ENCODE assay signal across 11 cellular contexts in the genomic region with DNA sequence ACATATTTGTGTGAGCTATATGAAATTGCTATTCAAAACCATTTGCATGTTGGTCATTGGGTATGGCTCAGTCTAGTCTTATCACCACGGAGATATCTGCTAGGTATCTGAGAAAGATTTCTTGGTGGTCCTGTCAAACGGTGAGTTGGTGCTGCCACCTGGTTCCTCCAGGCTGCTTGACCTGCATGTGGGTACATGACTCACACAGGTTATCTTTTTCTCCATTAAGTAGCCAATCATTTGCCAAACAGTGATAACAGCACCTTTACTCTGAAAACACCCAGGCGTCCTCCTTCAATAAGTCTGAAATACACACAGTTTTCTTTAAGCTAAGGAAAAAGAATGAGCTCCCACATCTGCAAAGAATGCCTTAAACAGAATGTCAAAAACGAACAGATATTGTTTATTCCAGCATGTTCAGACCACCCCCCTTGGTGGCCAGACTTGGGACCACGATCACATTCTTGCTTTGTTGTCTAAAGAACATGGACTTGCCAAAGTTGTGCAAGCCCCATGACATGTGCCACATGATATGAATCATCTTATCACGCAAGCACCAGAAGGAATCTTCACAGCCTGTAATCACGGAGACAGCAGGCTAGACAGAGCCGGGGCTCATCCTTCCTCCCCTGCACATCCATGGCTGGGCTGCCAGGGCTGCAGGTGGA.
DNase-seq lines count a peak whose midpoint lies in the region; ATAC-seq and TF ChIP-seq lines count a peak whose summit lies in the region.
"Had no signal": no experiment of that assay in that cellular context is flagged by ENCODE, and none has a peak within 500 bp of the region (broad histone marks: within the 10 kb centered on the region; RNA-seq: fewer than 3 reads in every experiment).

No MANE protein-coding gene starts in this region.

- H3K27me3 ChIP-seq in IMR-90 (ENCODE audit: control insufficient read depth, insufficient read depth, low read length): no peaks in the 10 kb centered on the region
- no peaks in the 10 kb centered on the region for H3K27me3 ChIP-seq in breast epithelium
- H3K27me3 ChIP-seq in lower lobe of right lung (ENCODE audit: low read depth): no peaks in the 10 kb centered on the region
- H3K27me3 ChIP-seq: testis had no signal

- peak overlapping the region; percentile 54; the same call in 1 of the 2 replicates for H2AK5ac ChIP-seq in IMR-90 (ENCODE audit: low read depth, low read length)

- ATAC-seq in IMR-90 (ENCODE audit: low read depth): peak; percentile 44
- ATAC-seq in lower lobe of right lung: peak; percentile 30 to 53
- no peak for ATAC-seq in left lobe of liver
- ATAC-seq in GM21619 (IDR thresholded peaks at IDR 0.05; ENCODE audit: unreplicated experiment): no peak

- peak overlapping the region; percentile 71 for H2AFZ ChIP-seq in IMR-90 (replicated peaks; ENCODE audit: low read length, poor library complexity)

- H3K4ac ChIP-seq in IMR-90 (ENCODE audit: low read depth, low read length): peak overlapping the region; percentile 86

- peak overlapping the region; percentile 94 for H4K91ac ChIP-seq in IMR-90 (ENCODE audit: insufficient read depth, low read depth, low read length)

- peak overlapping the region; percentile 46; the same call in 1 of the 2 replicates for H3K14ac ChIP-seq in IMR-90 (replicated peaks; ENCODE audit: low read depth, low read length)

- H3K56ac ChIP-seq in IMR-90 (ENCODE audit: extremely low read depth, insufficient read depth, low read length): peak overlapping the region; percentile 29; the same call in 1 of the 2 replicates

- peak overlapping the region; percentile 86 for H4K5ac ChIP-seq in IMR-90 (ENCODE audit: low read depth, low read length)

- H3K18ac ChIP-seq in IMR-90 (ENCODE audit: low read depth, low read length): peak overlapping the region; percentile 96

- peak overlapping the region; percentile 4; the same call in 1 of the 2 replicates for H3K23ac ChIP-seq in IMR-90 (ENCODE audit: low read depth, low read length)

- BruUV-seq in IMR-90 (replicated peaks; lab: Mats Ljungman, UMichigan): no TSS peak

- CTCF ChIA-PET in IMR-90 (lab: Yijun Ruan, JAX): interaction anchor here (0.6 kb wide), 1 partner anchor 387 kb away, joined by 4 read pairs; no protein-coding TSS in a partner anchor

- 23% methylated on average over 3 of the region's 8 CpGs; no CpG with 5 or more reads in 1 of the 2 experiments for WGBS in IMR-90 (ENCODE audit: extremely low coverage in 2 of 2, insufficient read length in 1 of 2), 2 experiments
- WGBS in urinary bladder: 44% methylated on average over 8 of the region's 8 CpGs

- H4K8ac ChIP-seq in IMR-90 (ENCODE audit: low read depth in 2 of 2, low read length in 2 of 2): peak overlapping the region; percentile 14 to 73; a peak in 3 of 4 replicates

- H3K27ac ChIP-seq in IMR-90 (ENCODE audit: insufficient read depth, low read length) (peak overlapping the region; percentile 74), breast epithelium (peak overlapping the region; percentile 82 to 96), lower lobe of right lung (no peak overlapping the region), urinary bladder (ENCODE audit: low read depth) (peak overlapping the region; percentile 75)
- H3K27ac ChIP-seq: testis had no signal

- POLR2A ChIA-PET in IMR-90 (lab: Charles Lee; ENCODE audit: unreplicated experiment): no interaction called here

- H2BK5ac ChIP-seq in IMR-90 (ENCODE audit: low read depth, low read length, poor library complexity, severe bottlenecking): peak overlapping the region; percentile 85

- peak overlapping the region; percentile 54; the same call in 1 of the 2 replicates for H3K4me2 ChIP-seq in IMR-90 (ENCODE audit: low read depth, low read length)

- dilution Hi-C loops in IMR-90 (cut with HindIII; ENCODE audit: low sequenced_read_pairs, unreplicated experiment): no loop called here

- no peaks in the 10 kb centered on the region for H3K36me3 ChIP-seq in IMR-90 (ENCODE audit: control insufficient read depth, insufficient read depth, low read length)
- H3K36me3 ChIP-seq in breast epithelium: no peaks in the 10 kb centered on the region
- H3K36me3 ChIP-seq in lower lobe of right lung: no peaks in the 10 kb centered on the region
- H3K36me3 ChIP-seq in urinary bladder (ENCODE audit: insufficient read depth): no peaks in the 10 kb centered on the region

- TF ChIP-seq CTCF in IMR-90 (conservative IDR thresholded peaks at IDR 0.05; ENCODE audit: low read depth, low read length) (0 out of 2 replicates have a peak, but pooled peaks have one; percentile 2), breast epithelium (IDR thresholded peaks at IDR 0.05) (no peak), lower lobe of right lung (IDR thresholded peaks at IDR 0.05) (no peak)

- no peaks in the 10 kb centered on the region for H3K79me1 ChIP-seq in IMR-90 (ENCODE audit: low read depth in 1 of 2, low read length in 2 of 2)

- H3K9me3 ChIP-seq in IMR-90 (ENCODE audit: control insufficient read depth, insufficient read depth, low read length) (no peaks in the 10 kb centered on the region), breast epithelium (no peaks in the 10 kb centered on the region), lower lobe of right lung (peaks cover 6% of the 10 kb centered on the region)
- H3K9me3 ChIP-seq: testis had no signal

- peaks cover 25% of the 10 kb centered on the region; the same call in 1 of the 2 replicates for H3K9me1 ChIP-seq in IMR-90 (ENCODE audit: insufficient read depth, low read length)

- TF ChIP-seq RAD21 in IMR-90 (IDR thresholded peaks at IDR 0.05; ENCODE audit: low read length): no peak; the same call in 1 of the 2 replicates

- H4K20me1 ChIP-seq in IMR-90 (ENCODE audit: insufficient read depth, low read length): no peaks in the 10 kb centered on the region

- intact Hi-C loops in IMR-90 (cut with micrococcal nuclease): loop anchor here (10.0 kb wide), 1 partner anchor 380 kb away; no protein-coding TSS in a partner anchor
- intact Hi-C loops in breast epithelium (cut with DNase I; ENCODE audit: low total_unique reads): no loop called here
- intact Hi-C loops in lower lobe of right lung (cut with DNase I): no loop called here

- DNase-seq in IMR-90 (peak; percentile 94), breast epithelium (ENCODE audit: low spot score in 2 of 2) (peak in 1 of 2 donors; percentile 46), lower lobe of right lung (no peak), left lobe of liver (ENCODE audit: low spot score) (no peak)
- DNase-seq in activated T-cell treated with anti-CD3 and anti-CD28 coated beads, Interleukin-2, amount 50 U/mL, for 1 hour: no peak
- DNase-seq: activated CD4-positive, alpha-beta T cell treated with anti-CD3 and anti-CD28 coated beads, Interleukin-2, amount 50 U/mL, for 48 hours; activated naive CD4-positive, alpha-beta T cell treated with anti-CD3 and anti-CD28 coated beads, Interleukin-2, amount 50 U/mL, for 16 hours; NCI-H446; testis had no signal

- in situ Hi-C loops in IMR-90 (cut with MboI; ENCODE audit: low sequenced_read_pairs): no loop called here

- H3K4me1 ChIP-seq in IMR-90 (ENCODE audit: control insufficient read depth, insufficient read depth, low read length) (peaks cover 20% of the 10 kb centered on the region), breast epithelium (no peaks in the 10 kb centered on the region), lower lobe of right lung (no peaks in the 10 kb centered on the region), urinary bladder (ENCODE audit: insufficient read depth) (peaks cover 2% of the 10 kb centered on the region)

- TF ChIP-seq POLR2A in IMR-90 (IDR thresholded peaks at IDR 0.05; ENCODE audit: low read depth, low read length): no peak
- TF ChIP-seq POLR2A in breast epithelium (IDR thresholded peaks at IDR 0.05): no peak

- peak overlapping the region; percentile 91 for H2BK20ac ChIP-seq in IMR-90 (ENCODE audit: low read depth, low read length)

- peak overlapping the region; percentile 96 for H2BK120ac ChIP-seq in IMR-90 (ENCODE audit: low read depth, low read length)

- H2AK9ac ChIP-seq in IMR-90 (replicated peaks; ENCODE audit: low read depth, low read length, poor library complexity): peak overlapping the region; percentile 18

- H3K4me3 ChIP-seq in IMR-90 (ENCODE audit: insufficient read depth, low read depth, low read length) (no peak overlapping the region), breast epithelium (no peak overlapping the region), lower lobe of right lung (no peak overlapping the region), urinary bladder (ENCODE audit: low read depth, low read length) (no peak overlapping the region)
- H3K4me3 ChIP-seq: testis had no signal

- H2BK15ac ChIP-seq in IMR-90 (ENCODE audit: low read depth, low read length): peak overlapping the region; percentile 82

- H3K9ac ChIP-seq in IMR-90 (ENCODE audit: low read depth, low read length): peak overlapping the region; percentile 35; the same call in 1 of the 2 replicates

TF ChIP-seq in IMR-90, 13 proteins besides CTCF, POLR2A, EP300 and RAD21 (continues in another document):
- TF ChIP-seq, protein P1, sequence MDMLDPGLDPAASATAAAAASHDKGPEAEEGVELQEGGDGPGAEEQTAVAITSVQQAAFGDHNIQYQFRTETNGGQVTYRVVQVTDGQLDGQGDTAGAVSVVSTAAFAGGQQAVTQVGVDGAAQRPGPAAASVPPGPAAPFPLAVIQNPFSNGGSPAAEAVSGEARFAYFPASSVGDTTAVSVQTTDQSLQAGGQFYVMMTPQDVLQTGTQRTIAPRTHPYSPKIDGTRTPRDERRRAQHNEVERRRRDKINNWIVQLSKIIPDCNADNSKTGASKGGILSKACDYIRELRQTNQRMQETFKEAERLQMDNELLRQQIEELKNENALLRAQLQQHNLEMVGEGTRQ (IDR thresholded peaks at IDR 0.05; ENCODE audit: low read depth, low read length): peak; percentile 70; the same call in 1 of the 2 replicates
- peak; percentile 99 for TF ChIP-seq CEBPB (IDR thresholded peaks at IDR 0.05; ENCODE audit: low read depth, low read length)
- TF ChIP-seq RFX5 (IDR thresholded peaks at IDR 0.05; ENCODE audit: low read depth, low read length): no peak
- 0 out of 2 replicates have a peak, but pooled peaks have one; percentile 6 for TF ChIP-seq SMC3 (IDR thresholded peaks at IDR 0.05; ENCODE audit: low read depth, low read length)
- TF ChIP-seq, protein P2, sequence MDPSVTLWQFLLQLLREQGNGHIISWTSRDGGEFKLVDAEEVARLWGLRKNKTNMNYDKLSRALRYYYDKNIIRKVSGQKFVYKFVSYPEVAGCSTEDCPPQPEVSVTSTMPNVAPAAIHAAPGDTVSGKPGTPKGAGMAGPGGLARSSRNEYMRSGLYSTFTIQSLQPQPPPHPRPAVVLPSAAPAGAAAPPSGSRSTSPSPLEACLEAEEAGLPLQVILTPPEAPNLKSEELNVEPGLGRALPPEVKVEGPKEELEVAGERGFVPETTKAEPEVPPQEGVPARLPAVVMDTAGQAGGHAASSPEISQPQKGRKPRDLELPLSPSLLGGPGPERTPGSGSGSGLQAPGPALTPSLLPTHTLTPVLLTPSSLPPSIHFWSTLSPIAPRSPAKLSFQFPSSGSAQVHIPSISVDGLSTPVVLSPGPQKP (IDR thresholded peaks at IDR 0.05; ENCODE audit: borderline replicate concordance, low read depth, low read length): no peak
- no peak for TF ChIP-seq MXI1 (IDR thresholded peaks at IDR 0.05; ENCODE audit: borderline replicate concordance, low read depth, low read length)
- TF ChIP-seq NFE2L2 (IDR thresholded peaks at IDR 0.05; ENCODE audit: low read depth, low read length): no peak
- peak; percentile 89 for TF ChIP-seq FOS (IDR thresholded peaks at IDR 0.05; ENCODE audit: low read depth, low read length)

Comparison
In these comparisons a context has a peak if more than half of its experiments do, and no peak if none do; other contexts are left out.
1. ATAC-seq: peak in IMR-90 (single experiment) and lower lobe of right lung (2 of 2); none in left lobe of liver (single experiment) and GM21619 (single experiment).